ENCODE assay signal across 8 cellular contexts in the genomic region with DNA sequence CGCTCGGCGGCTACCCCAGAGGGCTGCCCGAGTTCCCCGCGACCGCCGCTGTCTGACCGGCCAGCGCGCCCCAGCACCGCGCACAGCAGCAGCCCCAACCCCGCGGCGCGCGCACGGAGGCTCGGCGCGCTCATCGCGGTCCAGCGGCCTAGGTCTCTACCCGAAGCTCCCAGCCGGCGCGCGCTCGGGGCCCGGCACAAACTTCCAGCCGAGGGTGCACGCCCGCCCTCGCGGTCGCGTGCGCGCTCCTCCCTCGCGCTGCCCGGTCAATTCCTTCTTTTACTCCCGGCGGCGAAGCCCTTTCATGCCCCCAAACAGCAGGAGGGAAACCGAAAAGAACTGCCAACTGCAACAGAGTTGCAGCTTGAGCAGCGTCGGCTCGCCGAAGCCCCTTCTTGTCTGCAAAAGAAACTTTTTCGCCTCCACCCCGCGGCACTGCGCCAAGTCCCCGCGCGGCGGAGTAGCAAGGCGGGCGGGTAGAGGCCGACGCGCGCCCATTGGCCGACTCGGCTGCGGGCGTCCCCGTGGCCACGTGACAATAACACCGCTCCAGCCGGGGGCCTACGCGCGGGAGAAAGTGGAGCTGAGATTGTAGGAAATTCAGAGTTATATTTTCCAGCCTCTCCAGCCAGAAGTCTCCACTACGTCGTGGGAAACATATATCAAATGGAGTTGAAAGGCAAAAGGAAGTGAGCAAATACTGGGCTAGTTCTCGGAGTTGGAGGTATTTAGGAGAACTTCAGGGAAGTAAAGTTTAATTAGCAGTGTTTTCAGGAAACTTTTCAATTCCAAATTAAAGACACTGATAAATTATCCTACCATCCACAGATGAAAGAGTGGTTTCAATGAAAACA. TPM values are rescaled to one million over a fixed set of nuclear protein-coding genes. Genes with fewer than 3 reads are reported as not detected.
DNase-seq lines count a peak whose midpoint lies in the region; ATAC-seq and TF ChIP-seq lines count a peak whose summit lies in the region.

A gene with protein sequence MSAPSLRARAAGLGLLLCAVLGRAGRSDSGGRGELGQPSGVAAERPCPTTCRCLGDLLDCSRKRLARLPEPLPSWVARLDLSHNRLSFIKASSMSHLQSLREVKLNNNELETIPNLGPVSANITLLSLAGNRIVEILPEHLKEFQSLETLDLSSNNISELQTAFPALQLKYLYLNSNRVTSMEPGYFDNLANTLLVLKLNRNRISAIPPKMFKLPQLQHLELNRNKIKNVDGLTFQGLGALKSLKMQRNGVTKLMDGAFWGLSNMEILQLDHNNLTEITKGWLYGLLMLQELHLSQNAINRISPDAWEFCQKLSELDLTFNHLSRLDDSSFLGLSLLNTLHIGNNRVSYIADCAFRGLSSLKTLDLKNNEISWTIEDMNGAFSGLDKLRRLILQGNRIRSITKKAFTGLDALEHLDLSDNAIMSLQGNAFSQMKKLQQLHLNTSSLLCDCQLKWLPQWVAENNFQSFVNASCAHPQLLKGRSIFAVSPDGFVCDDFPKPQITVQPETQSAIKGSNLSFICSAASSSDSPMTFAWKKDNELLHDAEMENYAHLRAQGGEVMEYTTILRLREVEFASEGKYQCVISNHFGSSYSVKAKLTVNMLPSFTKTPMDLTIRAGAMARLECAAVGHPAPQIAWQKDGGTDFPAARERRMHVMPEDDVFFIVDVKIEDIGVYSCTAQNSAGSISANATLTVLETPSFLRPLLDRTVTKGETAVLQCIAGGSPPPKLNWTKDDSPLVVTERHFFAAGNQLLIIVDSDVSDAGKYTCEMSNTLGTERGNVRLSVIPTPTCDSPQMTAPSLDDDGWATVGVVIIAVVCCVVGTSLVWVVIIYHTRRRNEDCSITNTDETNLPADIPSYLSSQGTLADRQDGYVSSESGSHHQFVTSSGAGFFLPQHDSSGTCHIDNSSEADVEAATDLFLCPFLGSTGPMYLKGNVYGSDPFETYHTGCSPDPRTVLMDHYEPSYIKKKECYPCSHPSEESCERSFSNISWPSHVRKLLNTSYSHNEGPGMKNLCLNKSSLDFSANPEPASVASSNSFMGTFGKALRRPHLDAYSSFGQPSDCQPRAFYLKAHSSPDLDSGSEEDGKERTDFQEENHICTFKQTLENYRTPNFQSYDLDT (minus strand): TSS at position 403 of the 854 bp plus-strand sequence. CDS start 269 bp downstream, at position 134.

- peak; percentile 89 for ATAC-seq in GM21390 (IDR thresholded peaks at IDR 0.05; ENCODE audit: unreplicated experiment)

- H3K4me1 ChIP-seq in Peyer's patch (peaks cover 0 to 9% (median 0%) of the 10 kb centered on the region in 4 donors), skeletal muscle satellite cell (ENCODE audit: control insufficient read depth, insufficient read depth, low read length) (peaks cover 31% of the 10 kb centered on the region)

- peak in 3 of 6 experiments; percentile 34 to 39 (median 36) for TF ChIP-seq CTCF in Peyer's patch (IDR thresholded peaks at IDR 0.05)

- H3K27ac ChIP-seq in Peyer's patch = peak within 1 kb of the TSS; percentile 76 to 98 (median 93)

- H3K27me3 ChIP-seq in Peyer's patch (no peaks in the 10 kb centered on the region), skeletal muscle satellite cell (ENCODE audit: control insufficient read depth, insufficient read depth, low read length) (no peaks in the 10 kb centered on the region)

- peak within 1 kb of the TSS; percentile 90 for H3K9ac ChIP-seq in skeletal muscle satellite cell (ENCODE audit: low read depth, low read length)

- H3K4me3 ChIP-seq in Peyer's patch = peak within 1 kb of the TSS; percentile 38 to 85 (median 69)
- H3K4me3 ChIP-seq in skeletal muscle satellite cell (ENCODE audit: low read length) = peak within 1 kb of the TSS; percentile 87

- peak; percentile 93 for DNase-seq in ELF-1 (ENCODE audit: low read depth, low spot score)
- DNase-seq in HK-2 (ENCODE audit: unreplicated experiment) = peak; percentile 87
- peak; percentile 26 to 92 (median 89) for DNase-seq in Peyer's patch
- peak; percentile 37 for DNase-seq in cerebellum (ENCODE audit: low spot score)
- peak; percentile 80 for DNase-seq in inferior parietal cortex (ENCODE audit: extremely low spot score)
- DNase-seq in effector CD4-positive, alpha-beta T cell = no peak

- peak; percentile 34 to 56 for TF ChIP-seq POLR2A in Peyer's patch (IDR thresholded peaks at IDR 0.05)

- H3K9me3 ChIP-seq in Peyer's patch (no peaks in the 10 kb centered on the region), skeletal muscle satellite cell (replicated peaks; ENCODE audit: low read length) (no peaks in the 10 kb centered on the region)

- H3K4me2 ChIP-seq in skeletal muscle satellite cell (ENCODE audit: low read length) = peak within 1 kb of the TSS; percentile 88

- H3K36me3 ChIP-seq in Peyer's patch = no peaks in the 10 kb centered on the region
- H3K36me3 ChIP-seq in skeletal muscle satellite cell (ENCODE audit: insufficient read depth, low read length) = no peaks in the 10 kb centered on the region

RNA-seq across cellular contexts. Expression of the gene that starts here (rescaled TPM):
- total RNA-seq in Peyer's patch = 100 to 1,000 TPM in 1 of 4 donors, 10 to 100 TPM in 3; 56.9 to 136 (median 69.8) TPM
- total RNA-seq in cerebellum = 48.6 TPM
- total RNA-seq in skeletal muscle satellite cell (2012; rRNA removed) = 27.4 and 32.3 TPM in 2 replicates
